13 cellular contexts compared by ENCODE assay signal in genomic region chr17:76204277-76204676, GRCh38. TPM values are rescaled to one million over a fixed set of nuclear protein-coding genes. Genes with fewer than 3 reads are reported as not detected.
DNase-seq lines count a peak whose midpoint lies in the region; TF ChIP-seq lines count a peak whose summit lies in the region.
"Had no signal": no experiment of that assay in that cellular context is flagged by ENCODE, and none has a peak within 500 bp of the region (broad histone marks: within the 10 kb centered on the region; RNA-seq: fewer than 3 reads in every experiment).

No MANE protein-coding gene starts in this region.

- H3K4me3 Mint-ChIP-seq in T-helper 2 cell treated with Interferon-gamma antibody and Interleukin-4, amounts not matched to agents 5 μg/mL and 100 μg/mL, for 36 hours = no peak overlapping the region
- H3K4me3 Mint-ChIP-seq: activated CD4-positive, alpha-beta T cell treated with anti-CD3 and anti-CD28 coated beads, Interleukin-2, amount 10 ng/mL, durations not matched to agents 7 days and 5 days; nephron; stimulated activated effector memory CD8-positive, alpha-beta T cell treated with anti-CD3 and anti-CD28 coated beads, Interleukin-12 subunit alpha, Interleukin-12 subunit beta, amount 100 ng/mL, for 72 hours had no signal

- no peaks in the 10 kb centered on the region for H3K9me3 Mint-ChIP-seq in T-helper 2 cell treated with Interferon-gamma antibody and Interleukin-4, amounts not matched to agents 5 μg/mL and 100 μg/mL, for 36 hours
- H3K9me3 Mint-ChIP-seq: activated CD4-positive, alpha-beta T cell treated with anti-CD3 and anti-CD28 coated beads, Interleukin-2, amount 10 ng/mL, durations not matched to agents 7 days and 5 days; nephron; stimulated activated effector memory CD8-positive, alpha-beta T cell treated with anti-CD3 and anti-CD28 coated beads, Interleukin-12 subunit alpha, Interleukin-12 subunit beta, amount 100 ng/mL, for 72 hours had no signal

- TF ChIP-seq CTCF in cardiac fibroblast (IDR thresholded peaks at IDR 0.05; ENCODE audit: low read depth, low read length) = no peak
- TF ChIP-seq CTCF in WERI-Rb-1 (IDR thresholded peaks at IDR 0.05; ENCODE audit: low read depth, low read length) = no peak

- no peak overlapping the region for H3K4me3 ChIP-seq in MG63
- H3K4me3 ChIP-seq in cardiac fibroblast (replicated peaks in 1 of 2; ENCODE audit: low read depth in 2 of 2, low read length in 2 of 2) = no peak overlapping the region
- H3K4me3 ChIP-seq in WERI-Rb-1 (ENCODE audit: low read depth, low read length) = no peak overlapping the region
- H3K4me3 ChIP-seq: K562 had no signal

- no peaks in the 10 kb centered on the region for H3K36me3 ChIP-seq in MG63
- H3K36me3 ChIP-seq in WERI-Rb-1 = peaks cover 22% of the 10 kb centered on the region

- H3K27me3 ChIP-seq in MG63 (no peaks in the 10 kb centered on the region), WERI-Rb-1 (ENCODE audit: insufficient read depth, low read depth, severe bottlenecking) (no peaks in the 10 kb centered on the region)

- H3K27ac ChIP-seq in WERI-Rb-1 = no peak overlapping the region

- no peak for DNase-seq in T-helper 2 cell treated with Interferon-gamma antibody and Interleukin-4, amounts not matched to agents 5 μg/mL and 100 μg/mL, for 36 hours (ENCODE audit: low spot score)
- DNase-seq in T-helper 2 cell = no peak
- DNase-seq in MG63 = peak; percentile 14
- peak; percentile 20 to 79 for DNase-seq in cardiac fibroblast (ENCODE audit: low read depth in 2 of 2)
- DNase-seq in non-pigmented ciliary epithelial cell (ENCODE audit: low read depth) = peak; percentile 38
- DNase-seq in NCI-H1092 (lab: John Stamatoyannopoulos, UW) = no peak
- DNase-seq in WERI-Rb-1 = no peak
- DNase-seq in NCI-H187 treated with DMSO at 0.1 percent for 48 hours (lab: John Stamatoyannopoulos, UW) = no peak
- DNase-seq: activated CD4-positive, alpha-beta T cell treated with anti-CD3 and anti-CD28 coated beads, Interleukin-2, amount 10 ng/mL, durations not matched to agents 7 days and 5 days; SHP77 had no signal

- H3K9me3 ChIP-seq in MG63 (no peaks in the 10 kb centered on the region), WERI-Rb-1 (ENCODE audit: severe bottlenecking) (no peaks in the 10 kb centered on the region)

- H3K36me3 Mint-ChIP-seq in T-helper 2 cell treated with Interferon-gamma antibody and Interleukin-4, amounts not matched to agents 5 μg/mL and 100 μg/mL, for 36 hours (ENCODE audit: low read depth) = peaks cover 64% of the 10 kb centered on the region

- peaks cover 55% of the 10 kb centered on the region for H3K4me1 Mint-ChIP-seq in T-helper 2 cell treated with Interferon-gamma antibody and Interleukin-4, amounts not matched to agents 5 μg/mL and 100 μg/mL, for 36 hours (ENCODE audit: low read depth)

- no peaks in the 10 kb centered on the region for H3K27me3 Mint-ChIP-seq in T-helper 2 cell treated with Interferon-gamma antibody and Interleukin-4, amounts not matched to agents 5 μg/mL and 100 μg/mL, for 36 hours (ENCODE audit: low read depth)
- H3K27me3 Mint-ChIP-seq: activated CD4-positive, alpha-beta T cell treated with anti-CD3 and anti-CD28 coated beads, Interleukin-2, amount 10 ng/mL, durations not matched to agents 7 days and 5 days had no signal

- H3K27ac Mint-ChIP-seq in T-helper 2 cell treated with Interferon-gamma antibody and Interleukin-4, amounts not matched to agents 5 μg/mL and 100 μg/mL, for 36 hours = peak overlapping the region; percentile 42
- H3K27ac Mint-ChIP-seq: activated CD4-positive, alpha-beta T cell treated with anti-CD3 and anti-CD28 coated beads, Interleukin-2, amount 10 ng/mL, durations not matched to agents 7 days and 5 days; nephron; stimulated activated effector memory CD8-positive, alpha-beta T cell treated with anti-CD3 and anti-CD28 coated beads, Interleukin-12 subunit alpha, Interleukin-12 subunit beta, amount 100 ng/mL, for 72 hours had no signal

RNA-seq across cellular contexts. Expression of gene RNF157, which starts 36.0 kb away (rescaled TPM):
- 0.40 and 0.94 TPM in 2 replicates for total RNA-seq in MG63 (2014; rRNA removed; shearing (Covaris generic); ENCODE audit: low replicate concordance)

Comparison
In these comparisons a context has a peak if more than half of its experiments do, and no peak if none do; other contexts are left out.
1. DNase-seq: peak in MG63 (single experiment), cardiac fibroblast (2 of 2) and non-pigmented ciliary epithelial cell (single experiment); none in T-helper 2 cell treated with Interferon-gamma antibody and Interleukin-4, amounts not matched to agents 5 μg/mL and 100 μg/mL, for 36 hours (single experiment), T-helper 2 cell (0 of 5), NCI-H1092 (single experiment), WERI-Rb-1 (single experiment) and NCI-H187 treated with DMSO at 0.1 percent for 48 hours (single experiment).